In genomic region chr22:44337658-44338004, GRCh38 we compare ENCODE assay signal across 9 cellular contexts. TPM values are rescaled to one million over a fixed set of nuclear protein-coding genes. Genes with fewer than 3 reads are reported as not detected.
DNase-seq lines count a peak whose midpoint lies in the region; ATAC-seq and TF ChIP-seq lines count a peak whose summit lies in the region.
"Had no signal": no experiment of that assay in that cellular context is flagged by ENCODE, and none has a peak within 500 bp of the region (broad histone marks: within the 10 kb centered on the region; RNA-seq: fewer than 3 reads in every experiment).

No MANE protein-coding gene starts in this region.

- H2BK15ac ChIP-seq in IMR-90 (ENCODE audit: low read depth, low read length) = no peak overlapping the region

- no peak overlapping the region for H3K27ac ChIP-seq in IMR-90 (ENCODE audit: insufficient read depth, low read length)
- H3K27ac ChIP-seq in left lung = no peak overlapping the region

- H3K18ac ChIP-seq in IMR-90 (ENCODE audit: low read depth, low read length) = no peak overlapping the region

- no peak overlapping the region for H3K4ac ChIP-seq in IMR-90 (ENCODE audit: low read depth, low read length)

- peak; percentile 87 for ATAC-seq in IMR-90 (ENCODE audit: low read depth)
- peak; percentile 38 for ATAC-seq in left lung
- no peak for ATAC-seq in GM18861 (IDR thresholded peaks at IDR 0.05; ENCODE audit: unreplicated experiment)
- ATAC-seq: T-helper 17 cell had no signal

- TF ChIP-seq RAD21 in IMR-90 (IDR thresholded peaks at IDR 0.05; ENCODE audit: low read length) = peak; percentile 28; the same call in 1 of the 2 replicates

- H3K4me3 Mint-ChIP-seq in activated CD4-positive, alpha-beta T cell treated with anti-CD3 and anti-CD28 coated beads, Interleukin-2, amount 10 ng/mL, durations not matched to agents 24 days and 14 days = no peak overlapping the region
- no peak overlapping the region for H3K4me3 Mint-ChIP-seq in activated naive CD4-positive, alpha-beta T cell treated with anti-CD3 and anti-CD28 coated beads for 36 hours
- H3K4me3 Mint-ChIP-seq: T-helper 17 cell had no signal

- no peaks in the 10 kb centered on the region for H3K79me1 ChIP-seq in IMR-90 (ENCODE audit: low read depth in 1 of 2, low read length in 2 of 2)

- peaks cover 27% of the 10 kb centered on the region for H3K4me1 ChIP-seq in IMR-90 (ENCODE audit: control insufficient read depth, insufficient read depth, low read length)
- peaks cover 3 to 5% of the 10 kb centered on the region in 2 donors for H3K4me1 ChIP-seq in left lung

- H3K4me1 Mint-ChIP-seq in activated CD4-positive, alpha-beta T cell treated with anti-CD3 and anti-CD28 coated beads, Interleukin-2, amount 10 ng/mL, durations not matched to agents 24 days and 14 days = peaks cover 2% of the 10 kb centered on the region
- no peaks in the 10 kb centered on the region for H3K4me1 Mint-ChIP-seq in activated naive CD4-positive, alpha-beta T cell treated with anti-CD3 and anti-CD28 coated beads for 36 hours (ENCODE audit: low read depth)
- H3K4me1 Mint-ChIP-seq: T-helper 17 cell had no signal

- H3K27me3 Mint-ChIP-seq in activated CD4-positive, alpha-beta T cell treated with anti-CD3 and anti-CD28 coated beads, Interleukin-2, amount 10 ng/mL, durations not matched to agents 24 days and 14 days = peaks cover 6% of the 10 kb centered on the region
- peaks cover 5% of the 10 kb centered on the region for H3K27me3 Mint-ChIP-seq in activated naive CD4-positive, alpha-beta T cell treated with anti-CD3 and anti-CD28 coated beads for 36 hours (ENCODE audit: low read depth)

- no peak overlapping the region for H3K56ac ChIP-seq in IMR-90 (ENCODE audit: extremely low read depth, insufficient read depth, low read length)

- BruUV-seq in IMR-90 (replicated peaks; lab: Mats Ljungman, UMichigan) = no TSS peak

- 0 out of 2 replicates have a peak, but pooled peaks cover 3% of the 10 kb centered on the region for H4K20me1 ChIP-seq in IMR-90 (ENCODE audit: insufficient read depth, low read length)

- H3K27me3 ChIP-seq in IMR-90 (ENCODE audit: control insufficient read depth, insufficient read depth, low read length) (0 out of 2 replicates have a peak, but pooled peaks cover 2% of the 10 kb centered on the region), left lung (peaks cover 5 to 49% of the 10 kb centered on the region in 2 donors)

- dilution Hi-C loops in IMR-90 (cut with HindIII; ENCODE audit: low sequenced_read_pairs, unreplicated experiment) = no loop called here

- no peak overlapping the region for H3K14ac ChIP-seq in IMR-90 (replicated peaks; ENCODE audit: low read depth, low read length)

- peak overlapping the region; percentile 81 for H2AK9ac ChIP-seq in IMR-90 (replicated peaks; ENCODE audit: low read depth, low read length, poor library complexity)

- H3K9me3 Mint-ChIP-seq in activated CD4-positive, alpha-beta T cell treated with anti-CD3 and anti-CD28 coated beads, Interleukin-2, amount 10 ng/mL, durations not matched to agents 24 days and 14 days = no peaks in the 10 kb centered on the region
- H3K9me3 Mint-ChIP-seq in activated naive CD4-positive, alpha-beta T cell treated with anti-CD3 and anti-CD28 coated beads for 36 hours = no peaks in the 10 kb centered on the region

- intact Hi-C loops in IMR-90 (cut with micrococcal nuclease) (no loop called here), left lung (cut with DNase I) (no loop called here)
- intact Hi-C loops in activated CD4-positive, alpha-beta T cell treated with anti-CD3 and anti-CD28 coated beads, Interleukin-2, amount 10 ng/mL, durations not matched to agents 24 days and 14 days (cut with micrococcal nuclease) = no loop called here
- intact Hi-C loops in activated naive CD4-positive, alpha-beta T cell treated with anti-CD3 and anti-CD28 coated beads for 36 hours (cut with micrococcal nuclease) = loop anchor here (10.0 kb wide), 1 partner anchor 287 kb away; no protein-coding TSS in a partner anchor

- no peak for TF ChIP-seq CTCF in IMR-90 (conservative IDR thresholded peaks at IDR 0.05; ENCODE audit: low read depth, low read length)
- no peak for TF ChIP-seq CTCF in left lung (IDR thresholded peaks at IDR 0.05)

- CTCF ChIA-PET in IMR-90 (lab: Yijun Ruan, JAX) = interaction anchor here (0.6 kb wide), 1 partner anchor 30 kb away, joined by 3 read pairs; no protein-coding TSS in a partner anchor
- CTCF ChIA-PET in activated naive CD4-positive, alpha-beta T cell treated with anti-CD3 and anti-CD28 coated beads for 36 hours (lab: Charles Lee) = no interaction called here

- H2BK20ac ChIP-seq in IMR-90 (ENCODE audit: low read depth, low read length) = 0 out of 2 replicates have a peak overlapping the region, but pooled peaks have one; percentile 52

- POLR2A ChIA-PET in IMR-90 (lab: Charles Lee; ENCODE audit: unreplicated experiment) = no interaction called here

- H4K5ac ChIP-seq in IMR-90 (ENCODE audit: low read depth, low read length) = no peak overlapping the region

- peaks cover 18% of the 10 kb centered on the region; the same call in 1 of the 2 replicates for H3K9me1 ChIP-seq in IMR-90 (ENCODE audit: insufficient read depth, low read length)

- 6% methylated on average over 2 of the region's 13 CpGs; no CpG with 5 or more reads in 1 of the 2 experiments for WGBS in IMR-90 (ENCODE audit: extremely low coverage in 2 of 2, insufficient read length in 1 of 2), 2 experiments

- H4K91ac ChIP-seq in IMR-90 (ENCODE audit: insufficient read depth, low read depth, low read length) = no peak overlapping the region

- in situ Hi-C loops in IMR-90 (cut with MboI; ENCODE audit: low sequenced_read_pairs) = loop anchor here (10.0 kb wide), 1 partner anchor 343 kb away; no protein-coding TSS in a partner anchor

- H2AK5ac ChIP-seq in IMR-90 (ENCODE audit: low read depth, low read length) = peak overlapping the region; percentile 52; the same call in 1 of the 2 replicates

- no peak overlapping the region for H3K23ac ChIP-seq in IMR-90 (ENCODE audit: low read depth, low read length)

- H2BK120ac ChIP-seq in IMR-90 (ENCODE audit: low read depth, low read length) = peak overlapping the region; percentile 51; the same call in 1 of the 2 replicates

- no peaks in the 10 kb centered on the region for H3K36me3 Mint-ChIP-seq in activated CD4-positive, alpha-beta T cell treated with anti-CD3 and anti-CD28 coated beads, Interleukin-2, amount 10 ng/mL, durations not matched to agents 24 days and 14 days (ENCODE audit: low read depth)
- H3K36me3 Mint-ChIP-seq in activated naive CD4-positive, alpha-beta T cell treated with anti-CD3 and anti-CD28 coated beads for 36 hours (ENCODE audit: low read depth) = no peaks in the 10 kb centered on the region

- no peak overlapping the region for H3K27ac Mint-ChIP-seq in activated CD4-positive, alpha-beta T cell treated with anti-CD3 and anti-CD28 coated beads, Interleukin-2, amount 10 ng/mL, durations not matched to agents 24 days and 14 days
- no peak overlapping the region for H3K27ac Mint-ChIP-seq in activated naive CD4-positive, alpha-beta T cell treated with anti-CD3 and anti-CD28 coated beads for 36 hours
- H3K27ac Mint-ChIP-seq: T-helper 17 cell had no signal

- H3K4me2 ChIP-seq in IMR-90 (ENCODE audit: low read depth, low read length) = peak overlapping the region; percentile 57; the same call in 1 of the 2 replicates

- H3K9me3 ChIP-seq in IMR-90 (ENCODE audit: control insufficient read depth, insufficient read depth, low read length) (no peaks in the 10 kb centered on the region), left lung (no peaks in the 10 kb centered on the region)

- no peak overlapping the region for H3K4me3 ChIP-seq in IMR-90 (ENCODE audit: insufficient read depth, low read depth, low read length)
- no peak overlapping the region for H3K4me3 ChIP-seq in left lung

- no peak overlapping the region for H4K8ac ChIP-seq in IMR-90 (ENCODE audit: low read depth in 2 of 2, low read length in 2 of 2)

- H2BK5ac ChIP-seq in IMR-90 (ENCODE audit: low read depth, low read length, poor library complexity, severe bottlenecking) = no peak overlapping the region

- DNase-seq in COR-L47 (lab: John Stamatoyannopoulos, UW) = peak; percentile 52
- DNase-seq in IMR-90 = peak; percentile 75
- peak; percentile 68 for DNase-seq in amniotic epithelial cell (ENCODE audit: low read depth)
- peak in 1 of 2 donors; percentile 55 for DNase-seq in left lung
- DNase-seq in SKM-1 treated with dmso at 0.1 percent for 144 hours (lab: John Stamatoyannopoulos, UW; ENCODE audit: unreplicated experiment) = no peak
- DNase-seq in activated CD4-positive, alpha-beta T cell treated with anti-CD3 and anti-CD28 coated beads, Interleukin-2, amount 10 ng/mL, durations not matched to agents 24 days and 14 days = no peak
- DNase-seq in activated naive CD4-positive, alpha-beta T cell treated with anti-CD3 and anti-CD28 coated beads for 36 hours = no peak
- DNase-seq: T-helper 17 cell had no signal

- H2AFZ ChIP-seq in IMR-90 (replicated peaks; ENCODE audit: low read length, poor library complexity) = peak overlapping the region; percentile 80

- H3K36me3 ChIP-seq in IMR-90 (ENCODE audit: control insufficient read depth, insufficient read depth, low read length) (no peaks in the 10 kb centered on the region), left lung (no peaks in the 10 kb centered on the region)

- no peak overlapping the region for H3K9ac ChIP-seq in IMR-90 (ENCODE audit: low read depth, low read length)

- no peak for TF ChIP-seq POLR2A in IMR-90 (IDR thresholded peaks at IDR 0.05; ENCODE audit: low read depth, low read length)

TF ChIP-seq in IMR-90, 13 proteins besides CTCF, POLR2A, EP300 and RAD21:
- TF ChIP-seq MXI1 (IDR thresholded peaks at IDR 0.05; ENCODE audit: borderline replicate concordance, low read depth, low read length) = peak; percentile 31; the same call in 1 of the 2 replicates
- peak; percentile 57; the same call in 1 of the 2 replicates for TF ChIP-seq BHLHE40 (IDR thresholded peaks at IDR 0.05; ENCODE audit: low read depth, low read length)
- TF ChIP-seq SMC3 (IDR thresholded peaks at IDR 0.05; ENCODE audit: low read depth, low read length) = peak; percentile 22
- TF ChIP-seq FOS (IDR thresholded peaks at IDR 0.05; ENCODE audit: low read depth, low read length) = peak; percentile 95
- TF ChIP-seq RCOR1 (IDR thresholded peaks at IDR 0.05; ENCODE audit: insufficient replicate concordance, low read length) = no peak
TF ChIP-seq in IMR-90: peak in this region for 4.

RNA-seq across cellular contexts. Expression of gene SHISAL1, which starts 24.9 kb away (rescaled TPM):
- total RNA-seq in IMR-90 (2012; rRNA removed) (1.1 and 1.4 TPM in 2 replicates), left lung (under 1 TPM; 0.79 to 0.84 TPM)
- polyA plus RNA-seq in IMR-90 (2012; rRNA removed) = 0.83 and 1.0 TPM in 2 replicates
- 0.36 and 0.56 TPM in 2 replicates for polyA plus RNA-seq in IMR-90 (2012; cell fraction: cytosol; rRNA removed)
- polyA plus RNA-seq in IMR-90 (2012; cell fraction: nucleus; rRNA removed; ENCODE audit: low replicate concordance) = 0.84 and 1.00 TPM in 2 replicates
- not detected in 2 replicates for total RNA-seq in activated CD4-positive, alpha-beta T cell treated with anti-CD3 and anti-CD28 coated beads, Interleukin-2, amount 10 ng/mL, durations not matched to agents 24 days and 14 days
- total RNA-seq in activated naive CD4-positive, alpha-beta T cell treated with anti-CD3 and anti-CD28 coated beads for 36 hours = not detected
- total RNA-seq: T-helper 17 cell had no signal

Comparison
In these comparisons a context has a peak if more than half of its experiments do, and no peak if none do; other contexts are left out.
1. DNase-seq: peak in COR-L47 (single experiment), IMR-90 (single experiment) and amniotic epithelial cell (single experiment); none in SKM-1 treated with dmso at 0.1 percent for 144 hours (single experiment), activated CD4-positive, alpha-beta T cell treated with anti-CD3 and anti-CD28 coated beads, Interleukin-2, amount 10 ng/mL, durations not matched to agents 24 days and 14 days (single experiment) and activated naive CD4-positive, alpha-beta T cell treated with anti-CD3 and anti-CD28 coated beads for 36 hours (single experiment).